3 cellular contexts compared by ENCODE assay signal in the genomic region with DNA sequence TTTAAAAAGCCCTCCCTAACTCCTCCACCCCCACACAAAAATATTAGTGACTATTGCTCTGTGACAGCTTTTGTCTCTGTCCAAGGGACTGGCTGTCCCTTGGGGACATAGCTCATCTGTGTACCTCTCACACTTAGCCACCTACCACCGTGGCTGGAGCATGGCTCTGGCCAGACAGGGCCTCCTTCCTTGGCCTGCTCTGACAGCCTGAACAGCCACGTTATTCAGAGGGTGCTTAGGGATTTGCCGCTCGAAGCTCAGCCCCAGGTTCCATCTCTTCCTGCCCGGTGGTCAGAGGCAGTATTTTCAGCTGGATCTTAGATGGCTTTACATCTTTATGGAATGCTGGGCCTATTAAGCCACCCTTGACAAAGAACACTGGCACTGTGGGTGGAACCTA.
TF ChIP-seq lines count a peak whose summit lies in the region.

No MANE protein-coding gene starts in this region.

TF ChIP-seq in HepG2, 621 proteins besides CTCF, POLR2A, EP300 and RAD21:
- no peak for TF ChIP-seq ZNF773 (CRISPR knock-in tag; IDR thresholded peaks at IDR 0.05; ENCODE audit: borderline replicate concordance)
- TF ChIP-seq ZNF354B (CRISPR knock-in tag; IDR thresholded peaks at IDR 0.05): no peak
- TF ChIP-seq, protein P1, sequence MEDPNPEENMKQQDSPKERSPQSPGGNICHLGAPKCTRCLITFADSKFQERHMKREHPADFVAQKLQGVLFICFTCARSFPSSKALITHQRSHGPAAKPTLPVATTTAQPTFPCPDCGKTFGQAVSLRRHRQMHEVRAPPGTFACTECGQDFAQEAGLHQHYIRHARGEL (CRISPR knock-in tag; IDR thresholded peaks at IDR 0.05): no peak
- no peak for TF ChIP-seq ZNF205 (CRISPR knock-in tag; IDR thresholded peaks at IDR 0.05)
- TF ChIP-seq NRL (CRISPR knock-in tag; IDR thresholded peaks at IDR 0.05; ENCODE audit: borderline replicate concordance): no peak
- TF ChIP-seq ZNF615 (CRISPR knock-in tag; IDR thresholded peaks at IDR 0.05; ENCODE audit: borderline replicate concordance): no peak
- TF ChIP-seq, protein P2, sequence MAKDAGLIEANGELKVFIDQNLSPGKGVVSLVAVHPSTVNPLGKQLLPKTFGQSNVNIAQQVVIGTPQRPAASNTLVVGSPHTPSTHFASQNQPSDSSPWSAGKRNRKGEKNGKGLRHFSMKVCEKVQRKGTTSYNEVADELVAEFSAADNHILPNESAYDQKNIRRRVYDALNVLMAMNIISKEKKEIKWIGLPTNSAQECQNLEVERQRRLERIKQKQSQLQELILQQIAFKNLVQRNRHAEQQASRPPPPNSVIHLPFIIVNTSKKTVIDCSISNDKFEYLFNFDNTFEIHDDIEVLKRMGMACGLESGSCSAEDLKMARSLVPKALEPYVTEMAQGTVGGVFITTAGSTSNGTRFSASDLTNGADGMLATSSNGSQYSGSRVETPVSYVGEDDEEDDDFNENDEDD (CRISPR knock-in tag; IDR thresholded peaks at IDR 0.05; ENCODE audit: borderline replicate concordance): no peak

TF ChIP-seq in GM12878, 131 proteins besides CTCF, POLR2A, EP300 and RAD21:
- TF ChIP-seq, protein P3, sequence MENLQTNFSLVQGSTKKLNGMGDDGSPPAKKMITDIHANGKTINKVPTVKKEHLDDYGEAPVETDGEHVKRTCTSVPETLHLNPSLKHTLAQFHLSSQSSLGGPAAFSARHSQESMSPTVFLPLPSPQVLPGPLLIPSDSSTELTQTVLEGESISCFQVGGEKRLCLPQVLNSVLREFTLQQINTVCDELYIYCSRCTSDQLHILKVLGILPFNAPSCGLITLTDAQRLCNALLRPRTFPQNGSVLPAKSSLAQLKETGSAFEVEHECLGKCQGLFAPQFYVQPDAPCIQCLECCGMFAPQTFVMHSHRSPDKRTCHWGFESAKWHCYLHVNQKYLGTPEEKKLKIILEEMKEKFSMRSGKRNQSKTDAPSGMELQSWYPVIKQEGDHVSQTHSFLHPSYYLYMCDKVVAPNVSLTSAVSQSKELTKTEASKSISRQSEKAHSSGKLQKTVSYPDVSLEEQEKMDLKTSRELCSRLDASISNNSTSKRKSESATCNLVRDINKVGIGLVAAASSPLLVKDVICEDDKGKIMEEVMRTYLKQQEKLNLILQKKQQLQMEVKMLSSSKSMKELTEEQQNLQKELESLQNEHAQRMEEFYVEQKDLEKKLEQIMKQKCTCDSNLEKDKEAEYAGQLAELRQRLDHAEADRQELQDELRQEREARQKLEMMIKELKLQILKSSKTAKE (IDR thresholded peaks at IDR 0.05; ENCODE audit: low read depth, poor library complexity, severe bottlenecking): no peak
- TF ChIP-seq BMI1 (IDR thresholded peaks at IDR 0.05; ENCODE audit: borderline replicate concordance): no peak
- no peak for TF ChIP-seq SUZ12 (IDR thresholded peaks at IDR 0.05; ENCODE audit: unreplicated experiment)
- no peak for TF ChIP-seq WRNIP1 (IDR thresholded peaks at IDR 0.05; ENCODE audit: borderline replicate concordance, low read depth, low read length)
- no peak for TF ChIP-seq TCF3 (IDR thresholded peaks at IDR 0.05; ENCODE audit: borderline replicate concordance, insufficient read depth, low read depth, low read length)

TF ChIP-seq in SK-N-SH treated with all-trans-retinoic acid at 6 μM for 48 hours, 23 proteins besides CTCF, POLR2A, EP300 and RAD21:
- TF ChIP-seq, protein P4, sequence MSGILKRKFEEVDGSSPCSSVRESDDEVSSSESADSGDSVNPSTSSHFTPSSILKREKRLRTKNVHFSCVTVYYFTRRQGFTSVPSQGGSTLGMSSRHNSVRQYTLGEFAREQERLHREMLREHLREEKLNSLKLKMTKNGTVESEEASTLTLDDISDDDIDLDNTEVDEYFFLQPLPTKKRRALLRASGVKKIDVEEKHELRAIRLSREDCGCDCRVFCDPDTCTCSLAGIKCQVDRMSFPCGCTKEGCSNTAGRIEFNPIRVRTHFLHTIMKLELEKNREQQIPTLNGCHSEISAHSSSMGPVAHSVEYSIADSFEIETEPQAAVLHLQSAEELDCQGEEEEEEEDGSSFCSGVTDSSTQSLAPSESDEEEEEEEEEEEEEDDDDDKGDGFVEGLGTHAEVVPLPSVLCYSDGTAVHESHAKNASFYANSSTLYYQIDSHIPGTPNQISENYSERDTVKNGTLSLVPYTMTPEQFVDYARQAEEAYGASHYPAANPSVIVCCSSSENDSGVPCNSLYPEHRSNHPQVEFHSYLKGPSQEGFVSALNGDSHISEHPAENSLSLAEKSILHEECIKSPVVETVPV (CRISPR knock-in tag; IDR thresholded peaks at IDR 0.05): no peak
- TF ChIP-seq ZC3H10 (CRISPR knock-in tag; IDR thresholded peaks at IDR 0.05) (no peak), GLIS3 (CRISPR knock-in tag; IDR thresholded peaks at IDR 0.05) (no peak), ZFP30 (CRISPR knock-in tag; IDR thresholded peaks at IDR 0.05) (no peak), TCF4 (CRISPR knock-in tag; IDR thresholded peaks at IDR 0.05; ENCODE audit: borderline replicate concordance) (no peak), RARB (CRISPR knock-in tag; IDR thresholded peaks at IDR 0.05) (no peak), ZNF565 (CRISPR knock-in tag; conservative IDR thresholded peaks at IDR 0.05; ENCODE audit: low read depth) (no peak), PPARA (CRISPR knock-in tag; IDR thresholded peaks at IDR 0.05; ENCODE audit: borderline replicate concordance) (no peak), ARNTL (CRISPR knock-in tag; IDR thresholded peaks at IDR 0.05; ENCODE audit: borderline replicate concordance, low read depth) (no peak), BACH2 (CRISPR knock-in tag; IDR thresholded peaks at IDR 0.05; ENCODE audit: borderline replicate concordance) (no peak), OSR1 (CRISPR knock-in tag; IDR thresholded peaks at IDR 0.05) (no peak), ESRRG (CRISPR knock-in tag; IDR thresholded peaks at IDR 0.05) (no peak), TOX (CRISPR knock-in tag; IDR thresholded peaks at IDR 0.05; ENCODE audit: borderline replicate concordance) (no peak), ZFP3 (CRISPR knock-in tag; IDR thresholded peaks at IDR 0.05) (no peak), ISL1 (CRISPR knock-in tag; IDR thresholded peaks at IDR 0.05) (no peak), ZNF70 (CRISPR knock-in tag; IDR thresholded peaks at IDR 0.05) (no peak)
- TF ChIP-seq, protein P5, sequence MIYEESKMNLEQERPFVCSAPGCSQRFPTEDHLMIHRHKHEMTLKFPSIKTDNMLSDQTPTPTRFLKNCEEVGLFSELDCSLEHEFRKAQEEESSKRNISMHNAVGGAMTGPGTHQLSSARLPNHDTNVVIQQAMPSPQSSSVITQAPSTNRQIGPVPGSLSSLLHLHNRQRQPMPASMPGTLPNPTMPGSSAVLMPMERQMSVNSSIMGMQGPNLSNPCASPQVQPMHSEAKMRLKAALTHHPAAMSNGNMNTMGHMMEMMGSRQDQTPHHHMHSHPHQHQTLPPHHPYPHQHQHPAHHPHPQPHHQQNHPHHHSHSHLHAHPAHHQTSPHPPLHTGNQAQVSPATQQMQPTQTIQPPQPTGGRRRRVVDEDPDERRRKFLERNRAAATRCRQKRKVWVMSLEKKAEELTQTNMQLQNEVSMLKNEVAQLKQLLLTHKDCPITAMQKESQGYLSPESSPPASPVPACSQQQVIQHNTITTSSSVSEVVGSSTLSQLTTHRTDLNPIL (CRISPR knock-in tag; IDR thresholded peaks at IDR 0.05; ENCODE audit: low read depth): no peak
- TF ChIP-seq, protein P6, sequence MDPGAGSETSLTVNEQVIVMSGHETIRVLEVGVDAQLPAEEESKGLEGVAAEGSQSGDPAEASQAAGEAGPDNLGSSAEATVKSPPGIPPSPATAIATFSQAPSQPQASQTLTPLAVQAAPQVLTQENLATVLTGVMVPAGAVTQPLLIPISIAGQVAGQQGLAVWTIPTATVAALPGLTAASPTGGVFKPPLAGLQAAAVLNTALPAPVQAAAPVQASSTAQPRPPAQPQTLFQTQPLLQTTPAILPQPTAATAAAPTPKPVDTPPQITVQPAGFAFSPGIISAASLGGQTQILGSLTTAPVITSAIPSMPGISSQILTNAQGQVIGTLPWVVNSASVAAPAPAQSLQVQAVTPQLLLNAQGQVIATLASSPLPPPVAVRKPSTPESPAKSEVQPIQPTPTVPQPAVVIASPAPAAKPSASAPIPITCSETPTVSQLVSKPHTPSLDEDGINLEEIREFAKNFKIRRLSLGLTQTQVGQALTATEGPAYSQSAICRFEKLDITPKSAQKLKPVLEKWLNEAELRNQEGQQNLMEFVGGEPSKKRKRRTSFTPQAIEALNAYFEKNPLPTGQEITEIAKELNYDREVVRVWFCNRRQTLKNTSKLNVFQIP (CRISPR knock-in tag; IDR thresholded peaks at IDR 0.05; ENCODE audit: borderline replicate concordance, low read depth): no peak
- TF ChIP-seq, protein P7, sequence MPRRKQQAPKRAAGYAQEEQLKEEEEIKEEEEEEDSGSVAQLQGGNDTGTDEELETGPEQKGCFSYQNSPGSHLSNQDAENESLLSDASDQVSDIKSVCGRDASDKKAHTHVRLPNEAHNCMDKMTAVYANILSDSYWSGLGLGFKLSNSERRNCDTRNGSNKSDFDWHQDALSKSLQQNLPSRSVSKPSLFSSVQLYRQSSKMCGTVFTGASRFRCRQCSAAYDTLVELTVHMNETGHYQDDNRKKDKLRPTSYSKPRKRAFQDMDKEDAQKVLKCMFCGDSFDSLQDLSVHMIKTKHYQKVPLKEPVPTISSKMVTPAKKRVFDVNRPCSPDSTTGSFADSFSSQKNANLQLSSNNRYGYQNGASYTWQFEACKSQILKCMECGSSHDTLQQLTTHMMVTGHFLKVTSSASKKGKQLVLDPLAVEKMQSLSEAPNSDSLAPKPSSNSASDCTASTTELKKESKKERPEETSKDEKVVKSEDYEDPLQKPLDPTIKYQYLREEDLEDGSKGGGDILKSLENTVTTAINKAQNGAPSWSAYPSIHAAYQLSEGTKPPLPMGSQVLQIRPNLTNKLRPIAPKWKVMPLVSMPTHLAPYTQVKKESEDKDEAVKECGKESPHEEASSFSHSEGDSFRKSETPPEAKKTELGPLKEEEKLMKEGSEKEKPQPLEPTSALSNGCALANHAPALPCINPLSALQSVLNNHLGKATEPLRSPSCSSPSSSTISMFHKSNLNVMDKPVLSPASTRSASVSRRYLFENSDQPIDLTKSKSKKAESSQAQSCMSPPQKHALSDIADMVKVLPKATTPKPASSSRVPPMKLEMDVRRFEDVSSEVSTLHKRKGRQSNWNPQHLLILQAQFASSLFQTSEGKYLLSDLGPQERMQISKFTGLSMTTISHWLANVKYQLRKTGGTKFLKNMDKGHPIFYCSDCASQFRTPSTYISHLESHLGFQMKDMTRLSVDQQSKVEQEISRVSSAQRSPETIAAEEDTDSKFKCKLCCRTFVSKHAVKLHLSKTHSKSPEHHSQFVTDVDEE (CRISPR knock-in tag; IDR thresholded peaks at IDR 0.05): no peak
- TF ChIP-seq, protein P8, sequence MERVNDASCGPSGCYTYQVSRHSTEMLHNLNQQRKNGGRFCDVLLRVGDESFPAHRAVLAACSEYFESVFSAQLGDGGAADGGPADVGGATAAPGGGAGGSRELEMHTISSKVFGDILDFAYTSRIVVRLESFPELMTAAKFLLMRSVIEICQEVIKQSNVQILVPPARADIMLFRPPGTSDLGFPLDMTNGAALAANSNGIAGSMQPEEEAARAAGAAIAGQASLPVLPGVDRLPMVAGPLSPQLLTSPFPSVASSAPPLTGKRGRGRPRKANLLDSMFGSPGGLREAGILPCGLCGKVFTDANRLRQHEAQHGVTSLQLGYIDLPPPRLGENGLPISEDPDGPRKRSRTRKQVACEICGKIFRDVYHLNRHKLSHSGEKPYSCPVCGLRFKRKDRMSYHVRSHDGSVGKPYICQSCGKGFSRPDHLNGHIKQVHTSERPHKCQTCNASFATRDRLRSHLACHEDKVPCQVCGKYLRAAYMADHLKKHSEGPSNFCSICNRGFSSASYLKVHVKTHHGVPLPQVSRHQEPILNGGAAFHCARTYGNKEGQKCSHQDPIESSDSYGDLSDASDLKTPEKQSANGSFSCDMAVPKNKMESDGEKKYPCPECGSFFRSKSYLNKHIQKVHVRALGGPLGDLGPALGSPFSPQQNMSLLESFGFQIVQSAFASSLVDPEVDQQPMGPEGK (CRISPR knock-in tag; IDR thresholded peaks at IDR 0.05; ENCODE audit: borderline replicate concordance): no peak
TF ChIP-seq in SK-N-SH treated with all-trans-retinoic acid at 6 μM for 48 hours: peak in this region for 0.
